ENCODE assay signal across 1 cellular context in the genomic region with DNA sequence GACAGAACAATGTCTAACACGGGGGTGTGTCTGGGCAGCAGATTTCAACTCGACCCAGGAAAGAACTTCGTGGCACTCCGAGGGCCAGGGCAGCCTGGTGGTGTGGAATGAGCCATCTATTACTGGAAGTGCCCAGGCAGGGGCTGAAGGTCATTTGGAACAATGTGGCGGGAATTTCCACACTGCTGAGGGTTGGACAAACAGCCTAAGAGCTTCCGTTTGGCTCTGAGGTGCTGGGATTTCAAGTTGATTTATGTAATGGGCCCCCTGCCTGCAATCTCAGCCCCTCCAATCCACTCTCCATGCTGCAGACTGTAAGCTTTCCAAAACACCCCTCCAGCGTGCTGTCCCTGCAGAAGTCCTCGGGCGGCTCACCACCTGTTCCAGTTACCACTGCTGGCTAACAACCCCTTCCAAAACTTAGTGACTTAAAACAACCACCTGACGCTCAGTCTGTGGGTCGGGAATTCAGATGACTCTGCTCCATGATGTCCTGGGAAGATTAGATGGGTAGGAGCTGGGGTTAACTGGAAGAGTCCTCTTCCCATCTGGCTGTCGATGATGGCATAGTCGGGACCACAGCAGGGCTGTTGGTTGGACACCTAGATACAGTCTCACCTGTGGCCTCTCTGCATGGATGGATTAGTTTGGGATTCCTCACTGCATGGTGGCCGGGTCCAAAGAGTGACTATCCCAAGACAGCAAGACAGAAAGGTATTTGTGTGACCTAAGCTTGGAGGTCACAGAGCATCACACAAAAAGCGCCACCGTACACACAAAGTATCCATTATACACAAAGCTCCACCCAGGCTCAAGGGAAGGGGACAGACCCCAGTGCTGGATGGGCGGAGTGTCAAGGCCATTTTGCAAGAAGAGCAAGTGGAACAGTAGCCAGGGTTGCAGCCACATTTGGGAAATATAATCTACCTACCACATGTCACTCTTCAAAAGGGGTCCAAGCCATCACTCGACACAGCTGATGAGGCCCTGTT.
TF ChIP-seq lines count a peak whose summit lies in the region.

No MANE protein-coding gene starts in this region.

TF ChIP-seq in liver, 16 proteins besides CTCF, POLR2A, EP300 and RAD21 (continued from another document):
- TF ChIP-seq, protein P1, sequence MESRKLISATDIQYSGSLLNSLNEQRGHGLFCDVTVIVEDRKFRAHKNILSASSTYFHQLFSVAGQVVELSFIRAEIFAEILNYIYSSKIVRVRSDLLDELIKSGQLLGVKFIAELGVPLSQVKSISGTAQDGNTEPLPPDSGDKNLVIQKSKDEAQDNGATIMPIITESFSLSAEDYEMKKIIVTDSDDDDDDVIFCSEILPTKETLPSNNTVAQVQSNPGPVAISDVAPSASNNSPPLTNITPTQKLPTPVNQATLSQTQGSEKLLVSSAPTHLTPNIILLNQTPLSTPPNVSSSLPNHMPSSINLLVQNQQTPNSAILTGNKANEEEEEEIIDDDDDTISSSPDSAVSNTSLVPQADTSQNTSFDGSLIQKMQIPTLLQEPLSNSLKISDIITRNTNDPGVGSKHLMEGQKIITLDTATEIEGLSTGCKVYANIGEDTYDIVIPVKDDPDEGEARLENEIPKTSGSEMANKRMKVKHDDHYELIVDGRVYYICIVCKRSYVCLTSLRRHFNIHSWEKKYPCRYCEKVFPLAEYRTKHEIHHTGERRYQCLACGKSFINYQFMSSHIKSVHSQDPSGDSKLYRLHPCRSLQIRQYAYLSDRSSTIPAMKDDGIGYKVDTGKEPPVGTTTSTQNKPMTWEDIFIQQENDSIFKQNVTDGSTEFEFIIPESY (IDR thresholded peaks at IDR 0.05) = peak; percentile 89
- TF ChIP-seq EGR1 (IDR thresholded peaks at IDR 0.05; ENCODE audit: low read depth in 2 of 2) (peak; percentile 67 to 87), FOXA1 (IDR thresholded peaks at IDR 0.05) (peak; percentile 72)
- TF ChIP-seq, protein P2, sequence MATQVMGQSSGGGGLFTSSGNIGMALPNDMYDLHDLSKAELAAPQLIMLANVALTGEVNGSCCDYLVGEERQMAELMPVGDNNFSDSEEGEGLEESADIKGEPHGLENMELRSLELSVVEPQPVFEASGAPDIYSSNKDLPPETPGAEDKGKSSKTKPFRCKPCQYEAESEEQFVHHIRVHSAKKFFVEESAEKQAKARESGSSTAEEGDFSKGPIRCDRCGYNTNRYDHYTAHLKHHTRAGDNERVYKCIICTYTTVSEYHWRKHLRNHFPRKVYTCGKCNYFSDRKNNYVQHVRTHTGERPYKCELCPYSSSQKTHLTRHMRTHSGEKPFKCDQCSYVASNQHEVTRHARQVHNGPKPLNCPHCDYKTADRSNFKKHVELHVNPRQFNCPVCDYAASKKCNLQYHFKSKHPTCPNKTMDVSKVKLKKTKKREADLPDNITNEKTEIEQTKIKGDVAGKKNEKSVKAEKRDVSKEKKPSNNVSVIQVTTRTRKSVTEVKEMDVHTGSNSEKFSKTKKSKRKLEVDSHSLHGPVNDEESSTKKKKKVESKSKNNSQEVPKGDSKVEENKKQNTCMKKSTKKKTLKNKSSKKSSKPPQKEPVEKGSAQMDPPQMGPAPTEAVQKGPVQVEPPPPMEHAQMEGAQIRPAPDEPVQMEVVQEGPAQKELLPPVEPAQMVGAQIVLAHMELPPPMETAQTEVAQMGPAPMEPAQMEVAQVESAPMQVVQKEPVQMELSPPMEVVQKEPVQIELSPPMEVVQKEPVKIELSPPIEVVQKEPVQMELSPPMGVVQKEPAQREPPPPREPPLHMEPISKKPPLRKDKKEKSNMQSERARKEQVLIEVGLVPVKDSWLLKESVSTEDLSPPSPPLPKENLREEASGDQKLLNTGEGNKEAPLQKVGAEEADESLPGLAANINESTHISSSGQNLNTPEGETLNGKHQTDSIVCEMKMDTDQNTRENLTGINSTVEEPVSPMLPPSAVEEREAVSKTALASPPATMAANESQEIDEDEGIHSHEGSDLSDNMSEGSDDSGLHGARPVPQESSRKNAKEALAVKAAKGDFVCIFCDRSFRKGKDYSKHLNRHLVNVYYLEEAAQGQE (IDR thresholded peaks at IDR 0.05) = peak; percentile 70
- TF ChIP-seq, protein P3, sequence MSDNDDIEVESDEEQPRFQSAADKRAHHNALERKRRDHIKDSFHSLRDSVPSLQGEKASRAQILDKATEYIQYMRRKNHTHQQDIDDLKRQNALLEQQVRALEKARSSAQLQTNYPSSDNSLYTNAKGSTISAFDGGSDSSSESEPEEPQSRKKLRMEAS (IDR thresholded peaks at IDR 0.05) = peak; percentile 98
